Comparison of ENCODE assay signal across 16 cellular contexts in genomic region chr2:86484385-86484784, GRCh38.
"Had no signal": no experiment of that assay in that cellular context is flagged by ENCODE, and none has a peak within 500 bp of the region (broad histone marks: within the 10 kb centered on the region; RNA-seq: fewer than 3 reads in every experiment).

No MANE protein-coding gene starts in this region.

- H3K9me3 Mint-ChIP-seq: activated CD4-positive, alpha-beta memory T cell treated with anti-CD3 and anti-CD28 coated beads for 36 hours; activated T-helper 2 cell treated with anti-CD3 and anti-CD28 coated beads, Interferon-gamma antibody, Interleukin-2, Interleukin-4, amounts not matched to agents 10 μg/mL and 5 μg/mL and 100 μg/mL, durations not matched to agents 14 hours and 24 hours and 36 hours; neural progenitor cell had no signal

- H3K27ac Mint-ChIP-seq: neural progenitor cell had no signal

- H3K27me3 ChIP-seq: cardiac muscle cell, colonic mucosa, heart left ventricle, neural progenitor cell, stomach, tibial nerve had no signal

- FAIRE-seq: endothelial cell of umbilical vein had no signal

- H3K4me1 Mint-ChIP-seq: neural progenitor cell had no signal

- H3K9me3 ChIP-seq: colonic mucosa, heart left ventricle, stomach, tibial nerve had no signal

- DNase-seq: activated CD8-positive, alpha-beta memory T cell treated with anti-CD3 and anti-CD28 coated beads, Interleukin-2, amount 50 U/mL, for 4 hours; colonic mucosa; effector CD4-positive, alpha-beta T cell; foreskin melanocyte; heart left ventricle; SIG-M5; stimulated activated CD4-positive, alpha-beta T cell treated with anti-CD3 and anti-CD28 coated beads, Interleukin-4, amount 100 ng/mL, for 4 hours; stomach had no signal

- H3K4me3 ChIP-seq: cardiac muscle cell, colonic mucosa, heart left ventricle, neural progenitor cell, skin epidermis, stomach, tibial nerve had no signal

- H3K27me3 Mint-ChIP-seq: activated CD4-positive, alpha-beta memory T cell treated with anti-CD3 and anti-CD28 coated beads for 36 hours had no signal

- H3K4me3 Mint-ChIP-seq: activated CD4-positive, alpha-beta memory T cell treated with anti-CD3 and anti-CD28 coated beads for 36 hours; neural progenitor cell had no signal

- H3K4me1 ChIP-seq: colonic mucosa, neural progenitor cell, parathyroid adenoma had no signal

- H3K27ac ChIP-seq: colonic mucosa, neural progenitor cell, parathyroid adenoma, skin epidermis had no signal
